Comparison of ENCODE assay signal across 11 cellular contexts in genomic region chr10:11625019-11625735, GRCh38. TPM values are rescaled to one million over a fixed set of nuclear protein-coding genes. Genes with fewer than 3 reads are reported as not detected.
DNase-seq lines count a peak whose midpoint lies in the region; ATAC-seq and TF ChIP-seq lines count a peak whose summit lies in the region.
"Had no signal": no experiment of that assay in that cellular context is flagged by ENCODE, and none has a peak within 500 bp of the region (broad histone marks: within the 10 kb centered on the region; RNA-seq: fewer than 3 reads in every experiment).

No MANE protein-coding gene starts in this region.

- no peaks in the 10 kb centered on the region for H3K9me3 Mint-ChIP-seq in immature natural killer cell
- H3K9me3 Mint-ChIP-seq: activated CD4-positive, alpha-beta memory T cell treated with anti-CD3 and anti-CD28 coated beads for 36 hours had no signal

- no peaks in the 10 kb centered on the region for H3K9me3 ChIP-seq in lower lobe of right lung
- H3K9me3 ChIP-seq: breast epithelium had no signal

- H3K27ac ChIP-seq in lower lobe of right lung (no peak overlapping the region), RWPE1 (no peak overlapping the region)
- H3K27ac ChIP-seq: breast epithelium had no signal

- H3K4me3 ChIP-seq in lower lobe of right lung: no peak overlapping the region
- H3K4me3 ChIP-seq: breast epithelium had no signal

- POLR2A ChIA-PET in RWPE1 (lab: Yijun Ruan, JAX; ENCODE audit: low non-redundant PET): no interaction called here

- H3K36me3 Mint-ChIP-seq in immature natural killer cell: peaks cover 0 to 4% (median 0%) of the 10 kb centered on the region in 3 donors
- H3K36me3 Mint-ChIP-seq: activated CD4-positive, alpha-beta memory T cell treated with anti-CD3 and anti-CD28 coated beads for 36 hours had no signal

- DNase-seq in lower lobe of right lung (no peak), immature natural killer cell (no peak), NCI-H2227 treated with DMSO at 0.1 percent for 48 hours (lab: John Stamatoyannopoulos, UW) (no peak), RWPE1 (ENCODE audit: low spot score) (no peak), dedifferentiated amniotic fluid mesenchymal stem cell (ENCODE audit: extremely low spot score) (no peak)
- DNase-seq: activated CD4-positive, alpha-beta memory T cell treated with anti-CD3 and anti-CD28 coated beads for 36 hours had no signal

- H3K36me3 ChIP-seq in lower lobe of right lung: no peaks in the 10 kb centered on the region
- H3K36me3 ChIP-seq: breast epithelium had no signal

- TF ChIP-seq CTCF in lower lobe of right lung (IDR thresholded peaks at IDR 0.05) (no peak), RWPE1 (conservative IDR thresholded peaks at IDR 0.05; ENCODE audit: low read depth) (no peak)

- H3K4me3 Mint-ChIP-seq in immature natural killer cell: no peak overlapping the region
- H3K4me3 Mint-ChIP-seq: activated CD4-positive, alpha-beta memory T cell treated with anti-CD3 and anti-CD28 coated beads for 36 hours; neural crest cell had no signal

- CTCF ChIA-PET in RWPE1 (lab: Yijun Ruan, JAX): no interaction called here

- H3K27me3 ChIP-seq in lower lobe of right lung (ENCODE audit: low read depth): no peaks in the 10 kb centered on the region
- H3K27me3 ChIP-seq: breast epithelium had no signal

- H3K4me1 Mint-ChIP-seq in immature natural killer cell: peaks cover 2 to 17% of the 10 kb centered on the region in 2 donors
- H3K4me1 Mint-ChIP-seq: neural crest cell had no signal

- no peak overlapping the region for H3K27ac Mint-ChIP-seq in immature natural killer cell
- H3K27ac Mint-ChIP-seq: activated CD4-positive, alpha-beta memory T cell treated with anti-CD3 and anti-CD28 coated beads for 36 hours had no signal

- peaks cover 4% of the 10 kb centered on the region for H3K4me1 ChIP-seq in lower lobe of right lung
- H3K4me1 ChIP-seq: breast epithelium had no signal

- ATAC-seq in GM18858 (IDR thresholded peaks at IDR 0.05; ENCODE audit: unreplicated experiment) (peak; percentile 80), GM21737 (IDR thresholded peaks at IDR 0.05; ENCODE audit: unreplicated experiment) (peak; percentile 75), HG03520 (IDR thresholded peaks at IDR 0.05; ENCODE audit: unreplicated experiment) (peak; percentile 60), lower lobe of right lung (peak; percentile 43 to 49)

- intact Hi-C loops in lower lobe of right lung (cut with DNase I): no loop called here

- H3K27me3 Mint-ChIP-seq in immature natural killer cell (ENCODE audit: low read depth in 3 of 3): peaks cover 2 to 7% (median 5%) of the 10 kb centered on the region in 3 donors

RNA-seq across cellular contexts. Expression of gene USP6NL, which starts 13.7 kb away (rescaled TPM):
- total RNA-seq in lower lobe of right lung: 20.0 TPM
- 1 to 10 TPM in 2 of 3 donors, under 1 TPM in 1; 0.08 to 2.3 (median 1.1) TPM for polyA plus RNA-seq in immature natural killer cell
